Comparison of ENCODE assay signal across 2 cellular contexts in genomic region chr9:6915635-6916034, GRCh38.
TF ChIP-seq lines count a peak whose summit lies in the region.

No MANE protein-coding gene starts in this region.

TF ChIP-seq in GM12878, 131 proteins besides CTCF, POLR2A, EP300 and RAD21:
- TF ChIP-seq POLR2AphosphoS2 (IDR thresholded peaks at IDR 0.05; ENCODE audit: low read depth, low read length) (no peak), ZNF207 (IDR thresholded peaks at IDR 0.05; ENCODE audit: borderline replicate concordance) (no peak), ZBTB40 (IDR thresholded peaks at IDR 0.05; ENCODE audit: borderline replicate concordance) (no peak), SIX5 (IDR thresholded peaks at IDR 0.05; ENCODE audit: low read depth, low read length, severe bottlenecking) (no peak), TARDBP (IDR thresholded peaks at IDR 0.05; ENCODE audit: borderline replicate concordance) (no peak), SREBF1 (IDR thresholded peaks at IDR 0.05; ENCODE audit: low read length) (no peak), MTA3 (IDR thresholded peaks at IDR 0.05; ENCODE audit: borderline replicate concordance, low read length) (no peak), IRF5 (IDR thresholded peaks at IDR 0.05; ENCODE audit: borderline replicate concordance) (no peak), ZNF24 (IDR thresholded peaks at IDR 0.05) (no peak), PAX8 (IDR thresholded peaks at IDR 0.05) (no peak), CHD4 (IDR thresholded peaks at IDR 0.05) (no peak), JUNB (IDR thresholded peaks at IDR 0.05) (no peak), EED (IDR thresholded peaks at IDR 0.05; ENCODE audit: low read depth) (no peak), BMI1 (IDR thresholded peaks at IDR 0.05; ENCODE audit: borderline replicate concordance) (no peak), IKZF2 (IDR thresholded peaks at IDR 0.05) (no peak)
- TF ChIP-seq, protein P1, sequence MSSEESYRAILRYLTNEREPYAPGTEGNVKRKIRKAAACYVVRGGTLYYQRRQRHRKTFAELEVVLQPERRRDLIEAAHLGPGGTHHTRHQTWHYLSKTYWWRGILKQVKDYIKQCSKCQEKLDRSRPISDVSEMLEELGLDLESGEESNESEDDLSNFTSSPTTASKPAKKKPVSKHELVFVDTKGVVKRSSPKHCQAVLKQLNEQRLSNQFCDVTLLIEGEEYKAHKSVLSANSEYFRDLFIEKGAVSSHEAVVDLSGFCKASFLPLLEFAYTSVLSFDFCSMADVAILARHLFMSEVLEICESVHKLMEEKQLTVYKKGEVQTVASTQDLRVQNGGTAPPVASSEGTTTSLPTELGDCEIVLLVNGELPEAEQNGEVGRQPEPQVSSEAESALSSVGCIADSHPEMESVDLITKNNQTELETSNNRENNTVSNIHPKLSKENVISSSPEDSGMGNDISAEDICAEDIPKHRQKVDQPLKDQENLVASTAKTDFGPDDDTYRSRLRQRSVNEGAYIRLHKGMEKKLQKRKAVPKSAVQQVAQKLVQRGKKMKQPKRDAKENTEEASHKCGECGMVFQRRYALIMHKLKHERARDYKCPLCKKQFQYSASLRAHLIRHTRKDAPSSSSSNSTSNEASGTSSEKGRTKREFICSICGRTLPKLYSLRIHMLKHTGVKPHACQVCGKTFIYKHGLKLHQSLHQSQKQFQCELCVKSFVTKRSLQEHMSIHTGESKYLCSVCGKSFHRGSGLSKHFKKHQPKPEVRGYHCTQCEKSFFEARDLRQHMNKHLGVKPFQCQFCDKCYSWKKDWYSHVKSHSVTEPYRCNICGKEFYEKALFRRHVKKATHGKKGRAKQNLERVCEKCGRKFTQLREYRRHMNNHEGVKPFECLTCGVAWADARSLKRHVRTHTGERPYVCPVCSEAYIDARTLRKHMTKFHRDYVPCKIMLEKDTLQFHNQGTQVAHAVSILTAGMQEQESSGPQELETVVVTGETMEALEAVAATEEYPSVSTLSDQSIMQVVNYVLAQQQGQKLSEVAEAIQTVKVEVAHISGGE (CRISPR knock-in tag; IDR thresholded peaks at IDR 0.05) = no peak
- TF ChIP-seq, protein P2, sequence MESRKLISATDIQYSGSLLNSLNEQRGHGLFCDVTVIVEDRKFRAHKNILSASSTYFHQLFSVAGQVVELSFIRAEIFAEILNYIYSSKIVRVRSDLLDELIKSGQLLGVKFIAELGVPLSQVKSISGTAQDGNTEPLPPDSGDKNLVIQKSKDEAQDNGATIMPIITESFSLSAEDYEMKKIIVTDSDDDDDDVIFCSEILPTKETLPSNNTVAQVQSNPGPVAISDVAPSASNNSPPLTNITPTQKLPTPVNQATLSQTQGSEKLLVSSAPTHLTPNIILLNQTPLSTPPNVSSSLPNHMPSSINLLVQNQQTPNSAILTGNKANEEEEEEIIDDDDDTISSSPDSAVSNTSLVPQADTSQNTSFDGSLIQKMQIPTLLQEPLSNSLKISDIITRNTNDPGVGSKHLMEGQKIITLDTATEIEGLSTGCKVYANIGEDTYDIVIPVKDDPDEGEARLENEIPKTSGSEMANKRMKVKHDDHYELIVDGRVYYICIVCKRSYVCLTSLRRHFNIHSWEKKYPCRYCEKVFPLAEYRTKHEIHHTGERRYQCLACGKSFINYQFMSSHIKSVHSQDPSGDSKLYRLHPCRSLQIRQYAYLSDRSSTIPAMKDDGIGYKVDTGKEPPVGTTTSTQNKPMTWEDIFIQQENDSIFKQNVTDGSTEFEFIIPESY (IDR thresholded peaks at IDR 0.05) = no peak

TF ChIP-seq in HepG2, 621 proteins besides CTCF, POLR2A, EP300 and RAD21:
- no peak for TF ChIP-seq SP5 (CRISPR knock-in tag; IDR thresholded peaks at IDR 0.05; ENCODE audit: borderline replicate concordance, low read depth)
TF ChIP-seq in HepG2: peak in this region for 0.
